In the genomic region with DNA sequence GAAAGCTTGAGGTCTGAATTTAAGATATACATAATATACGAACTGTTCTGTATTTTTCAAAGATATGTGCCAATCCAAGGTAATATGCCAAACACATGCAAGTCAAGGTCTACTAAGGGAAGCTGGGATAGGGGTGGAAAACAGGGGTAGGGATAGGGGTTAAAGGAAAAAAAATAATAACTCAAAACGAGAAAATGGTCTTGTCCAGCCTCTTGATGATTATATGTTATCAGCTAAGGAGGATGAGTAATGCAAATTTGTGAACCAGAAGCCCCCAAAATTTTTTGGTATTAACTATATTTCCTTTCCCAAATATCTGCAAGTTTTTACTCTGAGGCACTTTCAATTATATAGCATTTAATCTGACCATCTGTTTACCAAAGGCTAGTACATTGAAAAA, we compare ENCODE assay signal across 6 cellular contexts.
"Had no signal": no experiment of that assay in that cellular context is flagged by ENCODE, and none has a peak within 500 bp of the region (broad histone marks: within the 10 kb centered on the region; RNA-seq: fewer than 3 reads in every experiment).

No MANE protein-coding gene starts in this region.

- DNase-seq: GDM1, GF-D8 had no signal

- ATAC-seq: GM12878 had no signal

- H3K4me3 ChIP-seq: GM12878 had no signal

- FAIRE-seq: G401.6, GM12878, GM12892, GM18507 had no signal
